ENCODE assay signal across 1 cellular context in the genomic region with DNA sequence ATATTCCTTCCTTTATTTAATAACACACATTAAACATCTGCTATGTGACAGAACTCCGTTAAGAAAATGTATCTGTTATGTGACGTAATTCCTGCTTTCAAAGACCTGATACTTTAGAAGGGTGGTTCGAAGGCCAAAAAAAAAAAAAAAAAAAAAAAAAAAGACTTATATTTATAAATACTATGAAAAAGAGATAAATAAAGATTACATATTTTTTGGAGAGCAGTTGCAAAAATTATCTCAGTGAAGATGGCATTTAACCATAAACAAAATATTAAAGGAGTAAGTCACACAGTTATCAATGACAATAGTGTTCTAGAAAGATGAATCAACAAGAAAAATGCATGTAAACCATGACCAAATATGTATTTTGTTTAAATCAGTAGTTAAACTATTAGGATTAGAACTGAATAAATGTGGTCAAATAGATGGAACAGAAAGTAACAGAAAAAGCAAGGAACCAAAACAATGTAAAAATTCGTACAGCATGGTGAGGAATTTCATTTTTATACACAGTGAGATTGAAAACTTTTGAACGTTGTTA.
TF ChIP-seq lines count a peak whose summit lies in the region.

No MANE protein-coding gene starts in this region.

TF ChIP-seq in HepG2, 621 proteins besides CTCF, POLR2A, EP300 and RAD21 (continued from another document):
- TF ChIP-seq, protein P1, sequence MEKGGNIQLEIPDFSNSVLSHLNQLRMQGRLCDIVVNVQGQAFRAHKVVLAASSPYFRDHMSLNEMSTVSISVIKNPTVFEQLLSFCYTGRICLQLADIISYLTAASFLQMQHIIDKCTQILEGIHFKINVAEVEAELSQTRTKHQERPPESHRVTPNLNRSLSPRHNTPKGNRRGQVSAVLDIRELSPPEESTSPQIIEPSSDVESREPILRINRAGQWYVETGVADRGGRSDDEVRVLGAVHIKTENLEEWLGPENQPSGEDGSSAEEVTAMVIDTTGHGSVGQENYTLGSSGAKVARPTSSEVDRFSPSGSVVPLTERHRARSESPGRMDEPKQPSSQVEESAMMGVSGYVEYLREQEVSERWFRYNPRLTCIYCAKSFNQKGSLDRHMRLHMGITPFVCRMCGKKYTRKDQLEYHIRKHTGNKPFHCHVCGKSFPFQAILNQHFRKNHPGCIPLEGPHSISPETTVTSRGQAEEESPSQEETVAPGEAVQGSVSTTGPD (CRISPR knock-in tag; IDR thresholded peaks at IDR 0.05), result no peak
- TF ChIP-seq ZNF564 (CRISPR knock-in tag; IDR thresholded peaks at IDR 0.05) (no peak), ZHX1 (CRISPR knock-in tag; IDR thresholded peaks at IDR 0.05; ENCODE audit: low read depth) (no peak), ZBTB33 (CRISPR knock-in tag; IDR thresholded peaks at IDR 0.05) (no peak), ZSCAN22 (CRISPR knock-in tag; IDR thresholded peaks at IDR 0.05) (no peak)
- TF ChIP-seq, protein P2, sequence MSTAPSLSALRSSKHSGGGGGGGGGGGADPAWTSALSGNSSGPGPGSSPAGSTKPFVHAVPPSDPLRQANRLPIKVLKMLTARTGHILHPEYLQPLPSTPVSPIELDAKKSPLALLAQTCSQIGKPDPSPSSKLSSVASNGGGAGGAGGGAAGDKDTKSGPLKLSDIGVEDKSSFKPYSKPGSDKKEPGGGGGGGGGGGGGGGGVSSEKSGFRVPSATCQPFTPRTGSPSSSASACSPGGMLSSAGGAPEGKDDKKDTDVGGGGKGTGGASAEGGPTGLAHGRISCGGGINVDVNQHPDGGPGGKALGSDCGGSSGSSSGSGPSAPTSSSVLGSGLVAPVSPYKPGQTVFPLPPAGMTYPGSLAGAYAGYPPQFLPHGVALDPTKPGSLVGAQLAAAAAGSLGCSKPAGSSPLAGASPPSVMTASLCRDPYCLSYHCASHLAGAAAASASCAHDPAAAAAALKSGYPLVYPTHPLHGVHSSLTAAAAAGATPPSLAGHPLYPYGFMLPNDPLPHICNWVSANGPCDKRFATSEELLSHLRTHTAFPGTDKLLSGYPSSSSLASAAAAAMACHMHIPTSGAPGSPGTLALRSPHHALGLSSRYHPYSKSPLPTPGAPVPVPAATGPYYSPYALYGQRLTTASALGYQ (CRISPR knock-in tag; IDR thresholded peaks at IDR 0.05), result no peak
